Comparison of ENCODE assay signal across 2 cellular contexts in the genomic region with DNA sequence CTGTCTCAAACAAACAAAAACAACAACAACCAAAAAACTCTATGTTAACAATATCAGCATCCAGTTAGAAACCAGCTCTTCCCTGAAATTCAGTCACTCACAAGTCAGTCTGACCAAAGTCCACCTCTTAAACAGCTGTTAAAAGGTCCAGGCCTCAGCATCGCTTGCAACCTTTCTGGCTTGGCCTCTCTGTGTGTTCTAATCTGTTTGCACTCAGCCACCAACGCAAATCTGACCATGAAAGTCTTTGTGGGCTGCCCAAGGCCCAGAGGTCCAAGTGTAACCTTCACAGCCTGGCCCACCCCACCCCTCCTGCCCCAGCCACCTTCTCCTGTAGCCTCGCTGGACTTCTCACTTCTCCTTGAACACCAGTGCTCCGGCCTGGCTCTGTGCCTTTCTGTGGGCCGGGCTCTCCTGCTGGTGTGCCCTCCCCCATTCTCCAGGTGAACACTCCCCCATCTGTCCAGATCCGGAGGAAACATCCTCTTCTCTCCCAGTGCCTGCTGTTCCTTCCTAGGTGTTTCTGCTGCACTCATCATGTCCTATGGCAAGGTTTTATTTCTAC.
TF ChIP-seq lines count a peak whose summit lies in the region.

No MANE protein-coding gene starts in this region.

TF ChIP-seq in K562, 482 proteins besides CTCF, POLR2A, EP300 and RAD21 (continued from another document):
- TF ChIP-seq CHAMP1 (IDR thresholded peaks at IDR 0.05), result no peak

TF ChIP-seq in liver, 16 proteins besides CTCF, POLR2A, EP300 and RAD21 (continued from another document):
- TF ChIP-seq, protein P1, sequence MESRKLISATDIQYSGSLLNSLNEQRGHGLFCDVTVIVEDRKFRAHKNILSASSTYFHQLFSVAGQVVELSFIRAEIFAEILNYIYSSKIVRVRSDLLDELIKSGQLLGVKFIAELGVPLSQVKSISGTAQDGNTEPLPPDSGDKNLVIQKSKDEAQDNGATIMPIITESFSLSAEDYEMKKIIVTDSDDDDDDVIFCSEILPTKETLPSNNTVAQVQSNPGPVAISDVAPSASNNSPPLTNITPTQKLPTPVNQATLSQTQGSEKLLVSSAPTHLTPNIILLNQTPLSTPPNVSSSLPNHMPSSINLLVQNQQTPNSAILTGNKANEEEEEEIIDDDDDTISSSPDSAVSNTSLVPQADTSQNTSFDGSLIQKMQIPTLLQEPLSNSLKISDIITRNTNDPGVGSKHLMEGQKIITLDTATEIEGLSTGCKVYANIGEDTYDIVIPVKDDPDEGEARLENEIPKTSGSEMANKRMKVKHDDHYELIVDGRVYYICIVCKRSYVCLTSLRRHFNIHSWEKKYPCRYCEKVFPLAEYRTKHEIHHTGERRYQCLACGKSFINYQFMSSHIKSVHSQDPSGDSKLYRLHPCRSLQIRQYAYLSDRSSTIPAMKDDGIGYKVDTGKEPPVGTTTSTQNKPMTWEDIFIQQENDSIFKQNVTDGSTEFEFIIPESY (IDR thresholded peaks at IDR 0.05), result no peak
- no peak for TF ChIP-seq FOXA1 (IDR thresholded peaks at IDR 0.05)
- no peak for TF ChIP-seq GABPA (IDR thresholded peaks at IDR 0.05 in 1 of 2, conservative IDR thresholded peaks at IDR 0.05 in 1 of 2)
- no peak for TF ChIP-seq YY1 (IDR thresholded peaks at IDR 0.05)
- TF ChIP-seq MAX (IDR thresholded peaks at IDR 0.05), result no peak
- TF ChIP-seq HNF4A (conservative IDR thresholded peaks at IDR 0.05), result peak; percentile 84 to 85
- peak in 1 of 2 donors; percentile 40 for TF ChIP-seq EGR1 (IDR thresholded peaks at IDR 0.05; ENCODE audit: low read depth in 2 of 2)
- no peak for TF ChIP-seq ATF3 (IDR thresholded peaks at IDR 0.05)
- TF ChIP-seq RXRA (IDR thresholded peaks at IDR 0.05), result peak; percentile 40 to 59
- no peak for TF ChIP-seq FOXA2 (IDR thresholded peaks at IDR 0.05)
- TF ChIP-seq SP1 (IDR thresholded peaks at IDR 0.05), result peak; percentile 47
- no peak for TF ChIP-seq NR2F2 (IDR thresholded peaks at IDR 0.05)
- peak in 1 of 2 donors; percentile 43 for TF ChIP-seq JUND (IDR thresholded peaks at IDR 0.05)
